Comparison of ENCODE assay signal across 8 cellular contexts in the genomic region with DNA sequence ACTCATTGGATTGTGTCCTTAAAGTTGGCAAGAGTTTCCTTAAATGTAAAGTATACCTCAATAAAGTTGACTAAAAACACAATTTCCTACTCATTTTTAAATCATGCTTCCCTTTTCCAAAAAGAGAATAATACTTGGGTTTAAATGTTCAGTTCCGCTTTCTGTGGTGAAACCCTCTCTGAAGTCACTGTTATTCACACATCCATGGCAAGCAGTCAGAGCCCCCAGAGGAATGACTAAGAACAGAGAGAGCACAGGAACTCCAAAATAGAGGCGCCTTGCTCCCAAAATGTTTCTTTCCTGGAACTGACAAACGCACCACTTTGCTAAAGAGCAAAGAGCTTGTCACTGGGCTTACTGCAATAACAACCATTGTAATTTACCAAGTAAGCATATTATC.
DNase-seq lines count a peak whose midpoint lies in the region; ATAC-seq and TF ChIP-seq lines count a peak whose summit lies in the region.

No MANE protein-coding gene starts in this region.

- TF ChIP-seq CTCF in fibroblast of pulmonary artery (IDR thresholded peaks at IDR 0.05; ENCODE audit: low read length, missing control alignments) = no peak

- peak overlapping the region; percentile 35 for H3K9ac ChIP-seq in skeletal muscle satellite cell (ENCODE audit: low read depth, low read length)

- H3K4me3 ChIP-seq in MG63 (no peak overlapping the region), fibroblast of pulmonary artery (replicated peaks; ENCODE audit: low read depth, low read length) (no peak overlapping the region), skeletal muscle satellite cell (ENCODE audit: low read length) (peak overlapping the region; percentile 31)

- ATAC-seq in GM21447 (IDR thresholded peaks at IDR 0.05; ENCODE audit: unreplicated experiment) = no peak

- H3K9me3 Mint-ChIP-seq in activated naive CD4-positive, alpha-beta T cell treated with anti-CD3 and anti-CD28 coated beads for 36 hours = peaks cover 2% of the 10 kb centered on the region

- H3K4me1 ChIP-seq in skeletal muscle satellite cell (ENCODE audit: control insufficient read depth, insufficient read depth, low read length) = peaks cover 34% of the 10 kb centered on the region

- CTCF ChIA-PET in activated naive CD4-positive, alpha-beta T cell treated with anti-CD3 and anti-CD28 coated beads for 36 hours (lab: Charles Lee) = interaction anchor here (0.7 to 2.2 kb wide), 5 partner anchors 9 to 379 kb away, joined by 3 to 22 read pairs (median 4); no protein-coding TSS in a partner anchor

- H3K9me3 ChIP-seq in MG63 (no peaks in the 10 kb centered on the region), skeletal muscle satellite cell (replicated peaks; ENCODE audit: low read length) (no peaks in the 10 kb centered on the region)

- H3K27ac Mint-ChIP-seq in activated naive CD4-positive, alpha-beta T cell treated with anti-CD3 and anti-CD28 coated beads for 36 hours = no peak overlapping the region

- H3K27me3 ChIP-seq in MG63 (no peaks in the 10 kb centered on the region), skeletal muscle satellite cell (ENCODE audit: control insufficient read depth, insufficient read depth, low read length) (no peaks in the 10 kb centered on the region)

- H3K36me3 ChIP-seq in MG63 (no peaks in the 10 kb centered on the region), skeletal muscle satellite cell (ENCODE audit: insufficient read depth, low read length) (no peaks in the 10 kb centered on the region)

- peaks cover 26% of the 10 kb centered on the region for H3K4me1 Mint-ChIP-seq in activated naive CD4-positive, alpha-beta T cell treated with anti-CD3 and anti-CD28 coated beads for 36 hours (ENCODE audit: low read depth)

- intact Hi-C loops in activated naive CD4-positive, alpha-beta T cell treated with anti-CD3 and anti-CD28 coated beads for 36 hours (cut with micrococcal nuclease) = no loop called here

- H3K4me2 ChIP-seq in skeletal muscle satellite cell (ENCODE audit: low read length) = peak overlapping the region; percentile 73

- no peak overlapping the region for H3K4me3 Mint-ChIP-seq in activated naive CD4-positive, alpha-beta T cell treated with anti-CD3 and anti-CD28 coated beads for 36 hours

- DNase-seq in GM19238 (ENCODE audit: insufficient read length, low spot score) (peak; percentile 7), MG63 (peak; percentile 74), fibroblast of pulmonary artery (ENCODE audit: low read depth) (peak; percentile 83), NCI-H774 (lab: John Stamatoyannopoulos, UW) (no peak), NCI-H1694 treated with DMSO at 0.1 percent for 48 hours (lab: John Stamatoyannopoulos, UW) (no peak)
- no peak for DNase-seq in activated naive CD4-positive, alpha-beta T cell treated with anti-CD3 and anti-CD28 coated beads for 36 hours

- peaks cover 15% of the 10 kb centered on the region for H3K36me3 Mint-ChIP-seq in activated naive CD4-positive, alpha-beta T cell treated with anti-CD3 and anti-CD28 coated beads for 36 hours (ENCODE audit: low read depth)

- H3K27me3 Mint-ChIP-seq in activated naive CD4-positive, alpha-beta T cell treated with anti-CD3 and anti-CD28 coated beads for 36 hours (ENCODE audit: low read depth) = no peaks in the 10 kb centered on the region

Comparison
In these comparisons a context has a peak if more than half of its experiments do, and no peak if none do; other contexts are left out.
1. DNase-seq: peak in GM19238 (single experiment), MG63 (single experiment) and fibroblast of pulmonary artery (single experiment); none in NCI-H774 (single experiment), NCI-H1694 treated with DMSO at 0.1 percent for 48 hours (single experiment) and activated naive CD4-positive, alpha-beta T cell treated with anti-CD3 and anti-CD28 coated beads for 36 hours (single experiment).